9 cellular contexts compared by ENCODE assay signal in genomic region chr19:40286235-40286530, GRCh38. TPM values are rescaled to one million over a fixed set of nuclear protein-coding genes. Genes with fewer than 3 reads are reported as not detected.
DNase-seq lines count a peak whose midpoint lies in the region; ATAC-seq, FAIRE-seq and TF ChIP-seq lines count a peak whose summit lies in the region.
"Had no signal": no experiment of that assay in that cellular context is flagged by ENCODE, and none has a peak within 500 bp of the region (broad histone marks: within the 10 kb centered on the region; RNA-seq: fewer than 3 reads in every experiment).

No MANE protein-coding gene starts in this region.

- H3K27me3 Mint-ChIP-seq in HFFc6 (ENCODE audit: insufficient read depth) = no peaks in the 10 kb centered on the region; the same call in 1 of the 2 replicates
- peaks cover 0 to 2% (median 0%) of the 10 kb centered on the region in 5 donors for H3K27me3 Mint-ChIP-seq in naive thymus-derived CD4-positive, alpha-beta T cell

- no peak for TF ChIP-seq EP300 in GM12878 (IDR thresholded peaks at IDR 0.05; ENCODE audit: borderline replicate concordance in 1 of 2, control insufficient read depth in 1 of 2, low read depth in 2 of 2, low read length in 2 of 2)

- DNase-seq in A673 (ENCODE audit: low spot score) (no peak), HFFc6 (no peak), GM12878 (ENCODE audit: low read depth, low spot score) (no peak), T-helper 9 cell (no peak), CD1c-positive myeloid dendritic cell (ENCODE audit: extremely low spot score) (no peak), NCI-H748 treated with DMSO at 0.1 percent for 48 hours (lab: John Stamatoyannopoulos, UW) (no peak)
- DNase-seq in naive thymus-derived CD4-positive, alpha-beta T cell = no peak
- no peak for DNase-seq in activated CD4-positive, CD25-positive, alpha-beta regulatory T cell treated with anti-CD3 and anti-CD28 coated beads, Interleukin-2, amount 50 U/mL, for 72 hours
- DNase-seq: GDM1 had no signal

- peak overlapping the region; percentile 38; the same call in 1 of the 2 replicates for H3K9ac ChIP-seq in GM12878 (ENCODE audit: control insufficient read depth, insufficient read depth, low read length)

- SMC1A ChIA-PET in GM12878 (lab: Charles Lee; ENCODE audit: uncharacterized antibody, unreplicated experiment) = interaction anchor here (0.6 to 1.4 kb wide), 3 partner anchors 9 to 130 kb away, joined by 3 read pairs; no protein-coding TSS in a partner anchor

- in situ Hi-C loops in GM12878 (cut with MboI) = no loop called here

- H3K36me3 Mint-ChIP-seq in HFFc6 (ENCODE audit: low read depth) = no peaks in the 10 kb centered on the region
- H3K36me3 Mint-ChIP-seq in naive thymus-derived CD4-positive, alpha-beta T cell = peaks cover 0 to 1% (median 0%) of the 10 kb centered on the region in 5 donors

- peak overlapping the region; percentile 43; the same call in 1 of the 2 replicates for H3K4me2 ChIP-seq in GM12878 (ENCODE audit: control insufficient read depth, insufficient read depth)

- BruUV-seq in A673 (replicated peaks; lab: Mats Ljungman, UMichigan) (no TSS peak), GM12878 (replicated peaks; lab: Mats Ljungman, UMichigan) (no TSS peak)

- POLR2A ChIA-PET in A673 (lab: Charles Lee; ENCODE audit: low non-redundant PET) = no interaction called here
- POLR2A ChIA-PET in GM12878 (lab: Charles Lee) = interaction anchor here (0.6 to 1.3 kb wide), 11 partner anchors 20 to 1589 kb away, joined by 3 to 7 read pairs (median 4); no protein-coding TSS in a partner anchor
- POLR2A ChIA-PET in naive thymus-derived CD4-positive, alpha-beta T cell (lab: Charles Lee) = interaction anchor here (0.7 kb wide), 1 partner anchor 234 kb away, joined by 3 read pairs; no protein-coding TSS in a partner anchor

- TF ChIP-seq CTCF in A673 (conservative IDR thresholded peaks at IDR 0.05; ENCODE audit: low read depth, low read length) = no peak
- no peak for TF ChIP-seq CTCF in HFFc6 (IDR thresholded peaks at IDR 0.05)
- TF ChIP-seq CTCF in GM12878 (IDR thresholded peaks at IDR 0.05 in 2 of 3, conservative IDR thresholded peaks at IDR 0.05 in 1 of 3; ENCODE audit: control insufficient read depth in 2 of 3, extremely low read depth in 1 of 3, insufficient read depth in 1 of 3, low read depth in 3 of 3, low read length in 3 of 3) = no peak

- no peaks in the 10 kb centered on the region for H3K36me3 ChIP-seq in A673 (ENCODE audit: insufficient read depth, low read length, poor library complexity, severe bottlenecking)
- H3K36me3 ChIP-seq in GM12878 (ENCODE audit: control insufficient read depth in 2 of 2, insufficient read depth in 2 of 2, low read length in 1 of 2) = peaks cover 0 to 7% of the 10 kb centered on the region in 2 experiments; a peak in 2 of 4 replicates
- peaks cover 0 to 9% (median 0%) of the 10 kb centered on the region in 3 experiments for H3K36me3 ChIP-seq in naive thymus-derived CD4-positive, alpha-beta T cell (ENCODE audit: control insufficient read depth in 2 of 3, insufficient read depth in 3 of 3, low read length in 3 of 3)

- FAIRE-seq in GM12878 (lab: Jason Lieb, UNC) = no peak

- WGBS in GM12878 (ENCODE audit: insufficient coverage, insufficient replicate concordance, low lambda C conversion rate, missing lambda C conversion rate) = 50% methylated on average over 1 of the region's 11 CpGs

- H3K4me1 ChIP-seq in A673 (ENCODE audit: insufficient read depth, low read length, poor library complexity, severe bottlenecking) = peaks cover 40% of the 10 kb centered on the region
- peaks cover 8% of the 10 kb centered on the region for H3K4me1 ChIP-seq in GM12878 (ENCODE audit: control insufficient read depth, insufficient read depth, low read length)
- H3K4me1 ChIP-seq in naive thymus-derived CD4-positive, alpha-beta T cell (ENCODE audit: control insufficient read depth in 2 of 2, insufficient read depth in 2 of 2, low read length in 2 of 2) = peaks cover 13 to 32% of the 10 kb centered on the region in 2 donors

- H3K27me3 ChIP-seq in A673 (replicated peaks; ENCODE audit: insufficient read depth, low read depth, low read length, poor library complexity) (no peaks in the 10 kb centered on the region), GM12878 (replicated peaks in 1 of 2; ENCODE audit: control insufficient read depth in 2 of 2, insufficient read depth in 2 of 2, low read length in 1 of 2) (no peaks in the 10 kb centered on the region)
- H3K27me3 ChIP-seq in naive thymus-derived CD4-positive, alpha-beta T cell (ENCODE audit: control insufficient read depth in 2 of 2, insufficient read depth in 2 of 2, low read length in 2 of 2) = no peaks in the 10 kb centered on the region

- H3K4me3 ChIP-seq in A673 (ENCODE audit: low read depth, low read length, poor library complexity, severe bottlenecking) = no peak overlapping the region
- peak overlapping the region; percentile 63; the same call in 1 of the 2 replicates for H3K4me3 ChIP-seq in GM12878
- no peak overlapping the region for H3K4me3 ChIP-seq in naive thymus-derived CD4-positive, alpha-beta T cell (ENCODE audit: low read length)

- CTCF ChIA-PET in A673 (lab: Charles Lee) = interaction anchor here (0.7 kb wide), 1 partner anchor 178 kb away, joined by 3 read pairs; no protein-coding TSS in a partner anchor
- CTCF ChIA-PET in GM12878 (lab: Yijun Ruan, JAX) = interaction anchor here (0.6 to 1.0 kb wide), 4 partner anchors 62 to 178 kb away, joined by 3 to 4 read pairs (median 3); partner anchors contain the start of genes C19orf47 and PLD3
- CTCF ChIA-PET in naive thymus-derived CD4-positive, alpha-beta T cell (lab: Charles Lee) = interaction anchor here (1.2 kb wide), 1 partner anchor 19 kb away, joined by 3 read pairs; no protein-coding TSS in a partner anchor

- no peaks in the 10 kb centered on the region for H3K9me3 ChIP-seq in A673 (ENCODE audit: low read depth, low read length, poor library complexity, severe bottlenecking)
- no peaks in the 10 kb centered on the region for H3K9me3 ChIP-seq in GM12878 (replicated peaks; ENCODE audit: control insufficient read depth, insufficient read depth, low read length)
- H3K9me3 ChIP-seq in naive thymus-derived CD4-positive, alpha-beta T cell (ENCODE audit: control insufficient read depth in 2 of 3, low read length in 3 of 3) = no peaks in the 10 kb centered on the region

- peak overlapping the region; percentile 100 for H3K27ac Mint-ChIP-seq in HFFc6
- peak overlapping the region; percentile 96 to 100 (median 99) for H3K27ac Mint-ChIP-seq in naive thymus-derived CD4-positive, alpha-beta T cell

- TF ChIP-seq RAD21 in GM12878 (IDR thresholded peaks at IDR 0.05; ENCODE audit: insufficient read depth, low read depth, low read length) = no peak

- peak overlapping the region; percentile 90 for H3K4me3 Mint-ChIP-seq in HFFc6
- peak overlapping the region in 9 of 10 donors; percentile 20 to 97 (median 91) for H3K4me3 Mint-ChIP-seq in naive thymus-derived CD4-positive, alpha-beta T cell

- ATAC-seq in GM12878 = no peak
- no peak for ATAC-seq in naive thymus-derived CD4-positive, alpha-beta T cell

- H4K20me1 ChIP-seq in GM12878 (ENCODE audit: control insufficient read depth, insufficient read depth) = no peaks in the 10 kb centered on the region

- H3K4me1 Mint-ChIP-seq in HFFc6 (ENCODE audit: low read depth) = peaks cover 35% of the 10 kb centered on the region
- H3K4me1 Mint-ChIP-seq in naive thymus-derived CD4-positive, alpha-beta T cell = peaks cover 20 to 53% (median 45%) of the 10 kb centered on the region in 7 donors

- H3K27ac ChIP-seq in A673 (ENCODE audit: low read depth, low read length, poor library complexity, severe bottlenecking) = peak overlapping the region; percentile 86
- no peak overlapping the region for H3K27ac ChIP-seq in GM12878 (ENCODE audit: control insufficient read depth, insufficient read depth)
- peak overlapping the region; percentile 85 for H3K27ac ChIP-seq in naive thymus-derived CD4-positive, alpha-beta T cell (ENCODE audit: low read depth, low read length)

- no peak for TF ChIP-seq POLR2A in GM12878 (IDR thresholded peaks at IDR 0.05; ENCODE audit: low read depth, low read length)

- intact Hi-C loops in A673 (cut with micrococcal nuclease; ENCODE audit: unreplicated experiment) (loop anchor here (10.0 kb wide), 1 partner anchor 141 kb away; no protein-coding TSS in a partner anchor), GM12878 (cut with micrococcal nuclease; ENCODE audit: unreplicated experiment) (no loop called here)
- intact Hi-C loops in naive thymus-derived CD4-positive, alpha-beta T cell (cut with micrococcal nuclease) = loop anchor here (5.0 to 10.0 kb wide), 5 partner anchors 141 to 1434 kb away; partner anchors contain the start of genes COQ8B (in 1 of the 2), ITPKC (in 1 of the 2), MIA (in 1 of the 2) and PAK4 (in 1 of the 2)

- H3K79me2 ChIP-seq in GM12878 (ENCODE audit: control insufficient read depth, insufficient read depth, low read length) = peaks cover 39% of the 10 kb centered on the region

- H2AFZ ChIP-seq in GM12878 (ENCODE audit: control insufficient read depth, low read depth, low read length) = no peak overlapping the region

- H3K9me3 Mint-ChIP-seq in HFFc6 = no peaks in the 10 kb centered on the region
- peaks cover 0 to 3% (median 0%) of the 10 kb centered on the region in 11 donors for H3K9me3 Mint-ChIP-seq in naive thymus-derived CD4-positive, alpha-beta T cell

- RAD21 ChIA-PET in GM12878 (lab: Charles Lee; ENCODE audit: unreplicated experiment) = interaction anchor here (1.0 to 1.6 kb wide), 4 partner anchors 19 to 157 kb away, joined by 3 to 6 read pairs (median 4); no protein-coding TSS in a partner anchor

RNA-seq across cellular contexts. Expression of gene AKT2, which starts 1.0 kb away (rescaled TPM):
- total RNA-seq in A673 (2021) (146 and 151 TPM in 2 replicates), GM12878 (2014; rRNA removed) (65.3 and 69.4 TPM in 2 replicates), GM12878 (2014; rRNA removed; fragmentation: Illumina TruSeq; extraction: Trizol) (69.1 and 73.6 TPM in 2 replicates), GM12878 (2021) (154 and 158 TPM in 2 replicates)
- total RNA-seq in HFFc6 (2021; fragmentation: NEBNext Ultra II Directional; extraction: Animal tissue kit (Norgen Biotek cat#: 25700)) = 100 to 1,000 TPM; 128 to 133 (median 130) TPM
- 225 and 245 TPM in 2 replicates for total RNA-seq in GM12878 (2013; cell fraction: nucleolus; rRNA removed)
- polyA plus RNA-seq in GM12878 (2011; ENCODE audit: low read depth) = 28.0 TPM
- polyA plus RNA-seq in GM12878 (2011; rRNA removed) (88.6 and 185 TPM in 2 replicates), GM12878 (2014; fragmentation: Illumina TruSeq; extraction: Trizol) (67.5 and 136 TPM in 2 replicates), GM12878 (2014; fragmentation: Nextera tagmentation; extraction: Ambion mirVana) (1 to 10 TPM; 1.0 to 2.5 TPM), GM12878 (2014; rRNA removed) (128 and 161 TPM in 2 replicates), GM12878 (2016; fragmentation: Nextera tagmentation; extraction: Ambion mirVana) (10 to 100 TPM; 34.6 to 37.4 TPM)
- 170 and 190 TPM in 2 replicates for polyA plus RNA-seq in GM12878 (2011; cell fraction: cytosol; rRNA removed)
- 414 and 491 TPM in 2 replicates for polyA plus RNA-seq in GM12878 (2011; cell fraction: nucleus; rRNA removed)
- 90.9 and 106 TPM in 2 replicates for polyA plus RNA-seq in GM12878 (2012)
- polyA minus RNA-seq in GM12878 (2011; rRNA and poly(A)+ RNA removed) = 86.9 and 127 TPM in 2 replicates
- 49.3 and 54.7 TPM in 2 replicates for polyA minus RNA-seq in GM12878 (2011; cell fraction: cytosol; rRNA and poly(A)+ RNA removed)
- 56.0 and 75.0 TPM in 2 replicates for polyA minus RNA-seq in GM12878 (2011; cell fraction: nucleus; rRNA and poly(A)+ RNA removed)
- 100 to 1,000 TPM; 149 to 220 (median 183) TPM for total RNA-seq in naive thymus-derived CD4-positive, alpha-beta T cell
- polyA plus RNA-seq in naive thymus-derived CD4-positive, alpha-beta T cell = 10 to 100 TPM; 22.5 to 38.4 TPM

RNA-seq across cellular contexts. Expression of gene CCNP, which starts 59.7 kb away (rescaled TPM):
- total RNA-seq in A673 (2021) = 0.45 TPM in 1 of 2 replicates, not detected in the other
- total RNA-seq in HFFc6 (2021; fragmentation: NEBNext Ultra II Directional; extraction: Animal tissue kit (Norgen Biotek cat#: 25700)) = under 1 TPM in 3 of 6 experiments, not detected in 3; 0.22 to 0.33 (median 0.31) TPM
- 0.56 TPM in 1 of 2 replicates, not detected in the other for total RNA-seq in GM12878 (2013; cell fraction: nucleolus; rRNA removed)
- 0.56 TPM in 1 of 2 replicates, not detected in the other for total RNA-seq in GM12878 (2014; rRNA removed)
- total RNA-seq in GM12878 (2014; rRNA removed; fragmentation: Illumina TruSeq; extraction: Trizol) = not detected in 2 replicates
- not detected in 2 replicates for total RNA-seq in GM12878 (2021)
- polyA plus RNA-seq in GM12878 (2011; ENCODE audit: low read depth) = not detected
- polyA plus RNA-seq in GM12878 (2011; rRNA removed) = 0.05 TPM in 1 of 2 replicates, not detected in the other
- polyA plus RNA-seq in GM12878 (2011; cell fraction: cytosol; rRNA removed) = 0.04 TPM in 1 of 2 replicates, not detected in the other
- polyA plus RNA-seq in GM12878 (2011; cell fraction: nucleus; rRNA removed) = 0.16 and 0.52 TPM in 2 replicates
- not detected in 2 replicates for polyA plus RNA-seq in GM12878 (2012)
- polyA plus RNA-seq in GM12878 (2014; fragmentation: Illumina TruSeq; extraction: Trizol) = 0.03 TPM in 1 of 2 replicates, not detected in the other
- polyA plus RNA-seq in GM12878 (2014; fragmentation: Nextera tagmentation; extraction: Ambion mirVana) = not detected
- polyA plus RNA-seq in GM12878 (2014; rRNA removed) = 0.04 TPM in 1 of 2 replicates, not detected in the other
- not detected for polyA plus RNA-seq in GM12878 (2016; fragmentation: Nextera tagmentation; extraction: Ambion mirVana)
- polyA minus RNA-seq in GM12878 (2011; rRNA and poly(A)+ RNA removed) = not detected in 2 replicates
- polyA minus RNA-seq in GM12878 (2011; cell fraction: cytosol; rRNA and poly(A)+ RNA removed) = not detected in 2 replicates
- not detected in 2 replicates for polyA minus RNA-seq in GM12878 (2011; cell fraction: nucleus; rRNA and poly(A)+ RNA removed)
- total RNA-seq in naive thymus-derived CD4-positive, alpha-beta T cell = 1 to 10 TPM in 4 of 5 experiments, under 1 TPM in 1; 0.29 to 2.5 (median 1.5) TPM
- polyA plus RNA-seq in naive thymus-derived CD4-positive, alpha-beta T cell = not detected
